Comparison of ENCODE assay signal across 22 cellular contexts in genomic region chr4:8916251-8916913, GRCh38. TPM values are rescaled to one million over a fixed set of nuclear protein-coding genes. Genes with fewer than 3 reads are reported as not detected.
DNase-seq lines count a peak whose midpoint lies in the region; ATAC-seq and TF ChIP-seq lines count a peak whose summit lies in the region.
"Had no signal": no experiment of that assay in that cellular context is flagged by ENCODE, and none has a peak within 500 bp of the region (broad histone marks: within the 10 kb centered on the region; RNA-seq: fewer than 3 reads in every experiment).

No MANE protein-coding gene starts in this region.

- no peaks in the 10 kb centered on the region for H3K4me1 ChIP-seq in HEK293 (ENCODE audit: control insufficient read depth, insufficient read depth, low read length)
- H3K4me1 ChIP-seq in stomach: peaks cover 0 to 7% (median 3%) of the 10 kb centered on the region in 4 donors
- H3K4me1 ChIP-seq: uterus had no signal

- TF ChIP-seq POLR2A in stomach (IDR thresholded peaks at IDR 0.05): no peak

- TF ChIP-seq EP300 in stomach (IDR thresholded peaks at IDR 0.05): no peak

- DNase-seq in activated effector memory CD4-positive, alpha-beta T cell treated with anti-CD3 and anti-CD28 coated beads, Interleukin-2, amount 50 U/mL, for 16 hours: peak; percentile 54
- DNase-seq in activated effector memory CD4-positive, alpha-beta T cell treated with Interleukin-2 at 50 U/mL for 16 hours: no peak
- DNase-seq in islet precursor cell (peak; percentile 47), stomach (peak; percentile 16), EL (no peak)
- DNase-seq: CD4-positive, alpha-beta memory T cell; DMS79; IMR-90; MG63; NCI-H187; NCI-H510A; uterus had no signal

- TF ChIP-seq CTCF in HEK293 (tag by site-specific recombination; IDR thresholded peaks at IDR 0.05) (no peak), stomach (IDR thresholded peaks at IDR 0.05) (no peak)

- ATAC-seq in GM19023 (IDR thresholded peaks at IDR 0.05; ENCODE audit: unreplicated experiment) (no peak), HG03135 (IDR thresholded peaks at IDR 0.05; ENCODE audit: unreplicated experiment) (no peak)
- ATAC-seq: activated CD4-positive, CD25-positive, alpha-beta regulatory T cell treated with anti-CD3 and anti-CD28 coated beads, Interleukin-2, amount 50 U/mL, for 24 hours; stimulated activated naive CD8-positive, alpha-beta T cell treated with anti-CD3 and anti-CD28 coated beads, Interleukin-15, amount 100 ng/mL, for 72 hours had no signal

- H3K36me3 ChIP-seq in HEK293 (ENCODE audit: control insufficient read depth in 2 of 2, insufficient read depth in 1 of 2, low read length in 2 of 2) (no peaks in the 10 kb centered on the region), stomach (no peaks in the 10 kb centered on the region)
- H3K36me3 ChIP-seq: cardiac muscle cell, MG63, uterus had no signal

- H3K9me3 ChIP-seq in HEK293 (ENCODE audit: control insufficient read depth, insufficient read depth, low read depth, low read length): no peaks in the 10 kb centered on the region
- no peaks in the 10 kb centered on the region for H3K9me3 ChIP-seq in stomach
- H3K9me3 ChIP-seq: MG63, uterus had no signal

- POLR2A ChIA-PET in HEK293 (lab: Yijun Ruan, JAX): interaction anchor here (0.9 kb wide), 1 partner anchor 228 kb away, joined by 3 read pairs; no protein-coding TSS in a partner anchor

- CTCF ChIA-PET in HEK293 (lab: Yijun Ruan, JAX): interaction anchor here (1.0 to 2.1 kb wide), 3 partner anchors 7 to 309 kb away, joined by 8 to 17 read pairs (median 13); no protein-coding TSS in a partner anchor

- WGBS in stomach, 5 donors: 20 to 56% (median 45%) methylated on average over 2 to 11 of the region's 11 CpGs

- intact Hi-C loops in stomach (cut with DNase I; ENCODE audit: low total_unique reads): loop anchor here (10.0 kb wide), 1 partner anchor 312 kb away; no protein-coding TSS in a partner anchor

- H3K27ac ChIP-seq in HEK293 (ENCODE audit: extremely low read depth, low read depth, low read length): no peak overlapping the region
- H3K27ac ChIP-seq in stomach: no peak overlapping the region
- H3K27ac ChIP-seq: cardiac muscle cell, uterus had no signal

- H3K4me3 ChIP-seq in HEK293 (ENCODE audit: low read depth, low read length) (no peak overlapping the region), stomach (no peak overlapping the region)
- H3K4me3 ChIP-seq: cardiac muscle cell, MG63, uterus had no signal

- peaks cover 0 to 77% (median 5%) of the 10 kb centered on the region in 3 donors for H3K27me3 ChIP-seq in stomach
- H3K27me3 ChIP-seq: MG63 had no signal

TF ChIP-seq in HEK293, 187 proteins besides CTCF, POLR2A, EP300 and RAD21:
- TF ChIP-seq ZIC2 (tag by site-specific recombination; IDR thresholded peaks at IDR 0.05) (peak; percentile 13; the same call in 1 of the 2 replicates), ZNF433 (tag by site-specific recombination; IDR thresholded peaks at IDR 0.05; ENCODE audit: low read depth) (no peak), GLIS1 (tag by site-specific recombination; IDR thresholded peaks at IDR 0.05) (peak; percentile 33; the same call in 1 of the 2 replicates)
- TF ChIP-seq, protein P1, sequence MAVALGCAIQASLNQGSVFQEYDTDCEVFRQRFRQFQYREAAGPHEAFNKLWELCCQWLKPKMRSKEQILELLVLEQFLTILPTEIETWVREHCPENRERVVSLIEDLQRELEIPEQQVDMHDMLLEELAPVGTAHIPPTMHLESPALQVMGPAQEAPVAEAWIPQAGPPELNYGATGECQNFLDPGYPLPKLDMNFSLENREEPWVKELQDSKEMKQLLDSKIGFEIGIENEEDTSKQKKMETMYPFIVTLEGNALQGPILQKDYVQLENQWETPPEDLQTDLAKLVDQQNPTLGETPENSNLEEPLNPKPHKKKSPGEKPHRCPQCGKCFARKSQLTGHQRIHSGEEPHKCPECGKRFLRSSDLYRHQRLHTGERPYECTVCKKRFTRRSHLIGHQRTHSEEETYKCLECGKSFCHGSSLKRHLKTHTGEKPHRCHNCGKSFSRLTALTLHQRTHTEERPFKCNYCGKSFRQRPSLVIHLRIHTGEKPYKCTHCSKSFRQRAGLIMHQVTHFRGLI (tag by site-specific recombination; IDR thresholded peaks at IDR 0.05): peak; percentile 82

RNA-seq across cellular contexts. Expression of gene HMX1, which starts 44.7 kb away (rescaled TPM):
- total RNA-seq in stomach: under 1 TPM in 1 of 5 donors, not detected in 4; 0.37 TPM
- polyA plus RNA-seq in stomach: not detected
- total RNA-seq: cardiac muscle cell; CD4-positive, alpha-beta memory T cell; IMR-90; renal cortical epithelial cell had no signal
- polyA plus RNA-seq: adipose tissue; AG04450; CD4-positive, alpha-beta memory T cell; IMR-90; keratinocyte had no signal

Comparison
In these comparisons a context has a peak if more than half of its experiments do, and no peak if none do; other contexts are left out.
1. DNase-seq: peak in activated effector memory CD4-positive, alpha-beta T cell treated with anti-CD3 and anti-CD28 coated beads, Interleukin-2, amount 50 U/mL, for 16 hours (single experiment), islet precursor cell (single experiment) and stomach (single experiment); none in activated effector memory CD4-positive, alpha-beta T cell treated with Interleukin-2 at 50 U/mL for 16 hours (single experiment) and EL (single experiment).